ENCODE assay signal across 11 cellular contexts in the genomic region with DNA sequence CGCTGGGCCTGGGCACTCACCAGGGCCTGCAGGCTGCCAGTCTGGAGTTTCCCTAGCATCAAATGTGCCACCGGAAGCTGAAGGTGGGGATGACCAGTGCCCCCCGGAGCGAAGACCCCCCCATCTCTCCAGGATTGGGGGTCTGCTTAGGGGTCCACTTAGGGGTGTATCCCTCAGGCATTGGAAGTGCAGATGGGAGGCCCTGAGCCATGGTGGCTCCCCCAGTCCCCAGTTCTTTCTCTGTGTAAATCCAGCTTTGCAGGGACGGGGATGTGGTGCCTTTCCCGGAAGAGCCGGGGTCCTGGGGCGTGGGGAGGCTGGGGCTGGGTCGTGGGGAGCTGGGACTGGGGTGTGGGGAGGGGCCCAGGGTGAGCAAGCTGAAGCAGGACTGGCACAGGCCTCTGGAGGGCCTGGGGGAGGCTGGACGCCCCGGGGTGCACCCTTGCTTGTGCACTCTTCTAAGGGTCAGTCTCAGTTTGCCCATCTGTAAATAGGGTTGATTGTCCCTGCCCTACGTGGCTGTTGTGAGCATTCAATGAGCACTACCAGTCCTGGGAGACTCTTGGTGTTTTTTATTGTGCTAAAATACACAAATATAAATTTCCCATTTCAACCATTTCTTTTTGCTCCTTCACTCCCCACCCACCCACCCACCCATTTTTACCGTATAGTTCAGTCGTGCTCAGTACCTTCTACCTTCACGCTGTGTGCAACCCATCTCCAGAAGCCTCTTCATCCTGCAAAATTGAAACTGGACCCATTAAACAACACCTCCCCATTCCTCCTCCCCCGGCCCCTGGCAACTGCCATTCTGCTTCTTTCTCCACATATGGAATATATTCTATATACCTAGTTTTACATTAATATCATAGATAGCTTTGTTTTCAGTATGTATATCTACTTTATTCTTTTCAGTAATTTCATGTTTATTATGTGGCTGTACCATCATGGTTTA. TPM values are rescaled to one million over a fixed set of nuclear protein-coding genes. Genes with fewer than 3 reads are reported as not detected.
DNase-seq lines count a peak whose midpoint lies in the region; ATAC-seq and TF ChIP-seq lines count a peak whose summit lies in the region.
"Had no signal": no experiment of that assay in that cellular context is flagged by ENCODE, and none has a peak within 500 bp of the region (broad histone marks: within the 10 kb centered on the region; RNA-seq: fewer than 3 reads in every experiment).

No MANE protein-coding gene starts in this region.

- H3K27me3 ChIP-seq in CD4-positive, alpha-beta memory T cell (ENCODE audit: insufficient read depth, low read length), result no peaks in the 10 kb centered on the region
- H3K27me3 ChIP-seq in Panc1 (ENCODE audit: control insufficient read depth, insufficient read depth, low read length), result peaks cover 2% of the 10 kb centered on the region
- no peaks in the 10 kb centered on the region for H3K27me3 ChIP-seq in parathyroid adenoma (ENCODE audit: control insufficient read depth, insufficient read depth, low read length)

- peak overlapping the region; percentile 79 for H2AFZ ChIP-seq in parathyroid adenoma

- peaks cover 3 to 21% (median 10%) of the 10 kb centered on the region in 4 donors for H3K4me1 Mint-ChIP-seq in CD4-positive, alpha-beta memory T cell

- no peak for ATAC-seq in Panc1
- ATAC-seq in HG03439 (IDR thresholded peaks at IDR 0.05; ENCODE audit: unreplicated experiment), result no peak

- BruUV-seq in Panc1 (replicated peaks; lab: Mats Ljungman, UMichigan), result no TSS peak

- H3K27ac Mint-ChIP-seq in CD4-positive, alpha-beta memory T cell, result peak overlapping the region in 2 of 7 donors; percentile 50 to 76

- no peaks in the 10 kb centered on the region for H3K79me2 ChIP-seq in parathyroid adenoma

- H3K4me3 Mint-ChIP-seq in CD4-positive, alpha-beta memory T cell, result peak overlapping the region in 5 of 8 donors; percentile 42 to 79 (median 69)

- peak in 1 of 5 donors; percentile 48 for DNase-seq in CD4-positive, alpha-beta memory T cell
- no peak for DNase-seq in Panc1 (ENCODE audit: low read depth, low spot score)
- DNase-seq in fibroblast of the aortic adventitia (ENCODE audit: low read depth), result no peak
- DNase-seq in RWPE1 (ENCODE audit: low spot score), result no peak
- no peak for DNase-seq in NCI-H1436 treated with DMSO at 0.1 percent for 48 hours (lab: John Stamatoyannopoulos, UW)
- no peak for DNase-seq in activated CD4-positive, CD25-positive, alpha-beta regulatory T cell (lab: John Stamatoyannopoulos, UW)
- DNase-seq: activated CD4-positive, alpha-beta T cell treated with anti-CD3 and anti-CD28 coated beads for 4 hours; NCI-H2081 treated with DMSO at 0.1 percent for 48 hours had no signal

- no peaks in the 10 kb centered on the region for H3K36me3 Mint-ChIP-seq in CD4-positive, alpha-beta memory T cell

- no peaks in the 10 kb centered on the region for H3K9me3 ChIP-seq in CD4-positive, alpha-beta memory T cell (ENCODE audit: control insufficient read depth in 1 of 2, low read length in 2 of 2)
- H3K9me3 ChIP-seq in Panc1 (ENCODE audit: control insufficient read depth, insufficient read depth, low read depth, low read length), result no peaks in the 10 kb centered on the region
- H3K9me3 ChIP-seq in parathyroid adenoma (ENCODE audit: control insufficient read depth, low read length), result no peaks in the 10 kb centered on the region

- intact Hi-C loops in CD4-positive, alpha-beta memory T cell (cut with micrococcal nuclease), result loop anchor here (10.0 kb wide), 1 partner anchor 69 kb away; no protein-coding TSS in a partner anchor
- intact Hi-C loops in Panc1 (cut with micrococcal nuclease; ENCODE audit: unreplicated experiment), result no loop called here

- in situ Hi-C loops in Panc1 (cut with HindIII; ENCODE audit: low pct_unique_long_range_greater_than_20kb, low sequenced_read_pairs), result no loop called here

- H3K9ac ChIP-seq in parathyroid adenoma, result no peak overlapping the region

- H3K4me1 ChIP-seq in CD4-positive, alpha-beta memory T cell (ENCODE audit: insufficient read depth, low read length), result no peaks in the 10 kb centered on the region
- H3K4me1 ChIP-seq in Panc1 (ENCODE audit: control insufficient read depth, insufficient read depth, low read length) (no peaks in the 10 kb centered on the region), parathyroid adenoma (no peaks in the 10 kb centered on the region)

- TF ChIP-seq CTCF in Panc1 (IDR thresholded peaks at IDR 0.05) (no peak), fibroblast of the aortic adventitia (IDR thresholded peaks at IDR 0.05; ENCODE audit: insufficient read depth, low read length) (no peak), parathyroid adenoma (IDR thresholded peaks at IDR 0.05) (no peak), RWPE1 (conservative IDR thresholded peaks at IDR 0.05; ENCODE audit: low read depth) (no peak)

- H3K4me2 ChIP-seq in parathyroid adenoma (ENCODE audit: low read length), result peak overlapping the region; percentile 94

- no peaks in the 10 kb centered on the region for H3K9me3 Mint-ChIP-seq in CD4-positive, alpha-beta memory T cell

- no peak overlapping the region for H3K4me3 ChIP-seq in CD4-positive, alpha-beta memory T cell (ENCODE audit: low read length in 2 of 2)
- peak overlapping the region; percentile 45 to 47 for H3K4me3 ChIP-seq in Panc1 (ENCODE audit: low read depth in 2 of 2, low read length in 2 of 2)
- H3K4me3 ChIP-seq in fibroblast of the aortic adventitia (ENCODE audit: low read depth, low read length), result peak overlapping the region; percentile 71
- peak overlapping the region; percentile 71 for H3K4me3 ChIP-seq in parathyroid adenoma (ENCODE audit: low read depth, low read length)

- no peak overlapping the region for H3K27ac ChIP-seq in CD4-positive, alpha-beta memory T cell (ENCODE audit: low read depth, low read length)
- H3K27ac ChIP-seq in Panc1 (ENCODE audit: low read length) (no peak overlapping the region), parathyroid adenoma (no peak overlapping the region), RWPE1 (no peak overlapping the region)

- H3K27me3 Mint-ChIP-seq in CD4-positive, alpha-beta memory T cell, result peaks cover 33 to 44% of the 10 kb centered on the region in 2 donors

- CTCF ChIA-PET in CD4-positive, alpha-beta memory T cell (lab: Charles Lee; ENCODE audit: partially characterized antibody), result no interaction called here
- CTCF ChIA-PET in Panc1 (lab: Charles Lee), result no interaction called here
- CTCF ChIA-PET in RWPE1 (lab: Yijun Ruan, JAX), result interaction anchor here (0.7 kb wide), 1 partner anchor 86 kb away, joined by 3 read pairs; no protein-coding TSS in a partner anchor

- POLR2A ChIA-PET in CD4-positive, alpha-beta memory T cell (lab: Charles Lee; ENCODE audit: partially characterized antibody), result interaction anchor here (0.6 kb wide), 1 partner anchor 9 kb away, joined by 3 read pairs; no protein-coding TSS in a partner anchor
- POLR2A ChIA-PET in Panc1 (lab: Charles Lee), result no interaction called here
- POLR2A ChIA-PET in RWPE1 (lab: Yijun Ruan, JAX; ENCODE audit: low non-redundant PET), result no interaction called here

- H3K36me3 ChIP-seq in CD4-positive, alpha-beta memory T cell (ENCODE audit: insufficient read depth, low read length), result no peaks in the 10 kb centered on the region
- H3K36me3 ChIP-seq in Panc1 (ENCODE audit: control insufficient read depth, insufficient read depth, low read length), result peaks cover 3% of the 10 kb centered on the region; the same call in 1 of the 2 replicates
- H3K36me3 ChIP-seq in parathyroid adenoma (ENCODE audit: control insufficient read depth, insufficient read depth, low read length), result no peaks in the 10 kb centered on the region

RNA-seq across cellular contexts. Expression of a gene that starts 7.7 kb away (rescaled TPM):
- 10 to 100 TPM; 11.5 to 18.0 TPM for total RNA-seq in CD4-positive, alpha-beta memory T cell
- not detected for polyA plus RNA-seq in CD4-positive, alpha-beta memory T cell
- total RNA-seq in Panc1 (2021; ENCODE audit: unreplicated experiment) (7.4 TPM), fibroblast of the aortic adventitia (ENCODE audit: low replicate concordance) (0.36 and 3.5 TPM in 2 replicates)
- polyA plus RNA-seq in Panc1 (2012; ENCODE audit: insufficient read length), result 5.0 TPM

RNA-seq across cellular contexts. Expression of a gene that starts 12.5 kb away (rescaled TPM):
- total RNA-seq in CD4-positive, alpha-beta memory T cell, result 1 to 10 TPM in 1 of 2 experiments, under 1 TPM in 1; 0.89 to 2.2 TPM
- polyA plus RNA-seq in CD4-positive, alpha-beta memory T cell, result not detected
- total RNA-seq in Panc1 (2021; ENCODE audit: unreplicated experiment) (not detected), fibroblast of the aortic adventitia (ENCODE audit: low replicate concordance) (not detected in 2 replicates)
- polyA plus RNA-seq in Panc1 (2012; ENCODE audit: insufficient read length), result not detected
- total RNA-seq: endothelial cell of umbilical vein had no signal
- polyA plus RNA-seq: endothelial cell of umbilical vein had no signal

RNA-seq across cellular contexts. Expression of a gene that starts 26.8 kb away (rescaled TPM):
- total RNA-seq in CD4-positive, alpha-beta memory T cell, result 1 to 10 TPM in 1 of 2 experiments, not detected in 1; 1.1 TPM
- polyA plus RNA-seq in CD4-positive, alpha-beta memory T cell, result not detected
- not detected for total RNA-seq in Panc1 (2021; ENCODE audit: unreplicated experiment)
- not detected for polyA plus RNA-seq in Panc1 (2012; ENCODE audit: insufficient read length)
- not detected in 2 replicates for total RNA-seq in fibroblast of the aortic adventitia (ENCODE audit: low replicate concordance)
- total RNA-seq: endothelial cell of umbilical vein had no signal
- polyA plus RNA-seq: endothelial cell of umbilical vein had no signal

Comparison
In these comparisons a context has a peak if more than half of its experiments do, and no peak if none do; other contexts are left out.
1. H3K4me3 ChIP-seq: peak in Panc1 (2 of 2), fibroblast of the aortic adventitia (single experiment) and parathyroid adenoma (single experiment); none in CD4-positive, alpha-beta memory T cell (0 of 2).